Comparison of ENCODE assay signal across 8 cellular contexts in genomic region chr3:9808345-9809037, GRCh38. TPM values are rescaled to one million over a fixed set of nuclear protein-coding genes. Genes with fewer than 3 reads are reported as not detected.
DNase-seq lines count a peak whose midpoint lies in the region; ATAC-seq and TF ChIP-seq lines count a peak whose summit lies in the region.

No MANE protein-coding gene starts in this region.

- ATAC-seq in GM18868 (IDR thresholded peaks at IDR 0.05; ENCODE audit: unreplicated experiment) (peak; percentile 47), HG03457 (IDR thresholded peaks at IDR 0.05; ENCODE audit: unreplicated experiment) (peak; percentile 51)

- CTCF ChIA-PET in BJ (lab: Yijun Ruan, JAX): interaction anchor here (0.6 to 1.7 kb wide), 5 partner anchors 12 to 347 kb away, joined by 3 to 6 read pairs (median 4); no protein-coding TSS in a partner anchor

- no peaks in the 10 kb centered on the region for H3K9me3 Mint-ChIP-seq in activated naive CD8-positive, alpha-beta T cell (ENCODE audit: low read depth)

- DNase-seq in BJ (ENCODE audit: low read depth) (no peak), SJCRH30 (peak; percentile 66 to 78), iris pigment epithelial cell (ENCODE audit: low read depth) (peak; percentile 40), nucleus accumbens (lab: John Stamatoyannopoulos, UW) (no peak)
- DNase-seq in stimulated activated CD8-positive, alpha-beta memory T cell treated with anti-CD3 and anti-CD28 coated beads, Interleukin-2, amount 100 ng/mL, for 48 hours (ENCODE audit: low read depth in 2 of 2): peak; percentile 34 to 40

- no peaks in the 10 kb centered on the region for H3K27me3 ChIP-seq in BJ (ENCODE audit: control insufficient read depth, insufficient read depth, low read length)
- no peaks in the 10 kb centered on the region for H3K27me3 ChIP-seq in SJCRH30

- H3K27ac ChIP-seq in SJCRH30: no peak overlapping the region

- H3K4me3 Mint-ChIP-seq in activated naive CD8-positive, alpha-beta T cell: peak overlapping the region; percentile 81

- TF ChIP-seq CTCF in BJ (IDR thresholded peaks at IDR 0.05; ENCODE audit: insufficient read depth, low read depth, low read length): peak; percentile 11; the same call in 1 of the 2 replicates

- H3K4me3 ChIP-seq in BJ (ENCODE audit: low read depth, low read length) (no peak overlapping the region), SJCRH30 (no peak overlapping the region)

- H3K27me3 Mint-ChIP-seq in activated naive CD8-positive, alpha-beta T cell: no peaks in the 10 kb centered on the region

- peaks cover 37% of the 10 kb centered on the region for H3K4me1 Mint-ChIP-seq in activated naive CD8-positive, alpha-beta T cell (ENCODE audit: low read depth)

- no peaks in the 10 kb centered on the region for H3K9me3 ChIP-seq in SJCRH30 (replicated peaks)

- H3K27ac Mint-ChIP-seq in activated naive CD8-positive, alpha-beta T cell: peak overlapping the region; percentile 96

- peaks cover 27% of the 10 kb centered on the region for H3K36me3 ChIP-seq in BJ (ENCODE audit: control insufficient read depth, insufficient read depth, low read length)
- H3K36me3 ChIP-seq in SJCRH30: peaks cover 26% of the 10 kb centered on the region

- POLR2A ChIA-PET in BJ (lab: Charles Lee): interaction anchor here (0.5 to 1.3 kb wide), 2 partner anchors 16 to 37 kb away, joined by 4 read pairs; partner anchors contain the start of genes ARPC4 and TADA3

- H3K36me3 Mint-ChIP-seq in activated naive CD8-positive, alpha-beta T cell: peaks cover 2% of the 10 kb centered on the region

- no peaks in the 10 kb centered on the region for H3K4me1 ChIP-seq in SJCRH30

RNA-seq across cellular contexts. Expression of gene TTLL3, which starts 1.6 kb away (rescaled TPM):
- 17.6 and 25.4 TPM in 2 replicates for polyA plus RNA-seq in BJ (2011; rRNA removed)
- polyA minus RNA-seq in BJ (2011; rRNA and poly(A)+ RNA removed): 11.0 and 14.4 TPM in 2 replicates
- 7.0 and 14.9 TPM in 2 replicates for total RNA-seq in SJCRH30 (2014; rRNA removed; shearing (Covaris generic))

RNA-seq across cellular contexts. Expression of gene ARPC4, which starts 15.6 kb away (rescaled TPM):
- polyA plus RNA-seq in BJ (2011; rRNA removed): 238 and 257 TPM in 2 replicates
- polyA minus RNA-seq in BJ (2011; rRNA and poly(A)+ RNA removed): 111 and 168 TPM in 2 replicates
- 87.4 and 96.9 TPM in 2 replicates for total RNA-seq in SJCRH30 (2014; rRNA removed; shearing (Covaris generic))

RNA-seq across cellular contexts. Expression of gene TADA3, which starts 16.2 kb away (rescaled TPM):
- 84.6 and 113 TPM in 2 replicates for polyA plus RNA-seq in BJ (2011; rRNA removed)
- polyA minus RNA-seq in BJ (2011; rRNA and poly(A)+ RNA removed): 48.2 and 71.8 TPM in 2 replicates
- total RNA-seq in SJCRH30 (2014; rRNA removed; shearing (Covaris generic)): 58.5 and 59.3 TPM in 2 replicates

RNA-seq across cellular contexts. Expression of gene RPUSD3, which starts 35.3 kb away (rescaled TPM):
- 28.5 and 44.9 TPM in 2 replicates for polyA plus RNA-seq in BJ (2011; rRNA removed)
- polyA minus RNA-seq in BJ (2011; rRNA and poly(A)+ RNA removed): 17.1 and 31.4 TPM in 2 replicates
- total RNA-seq in SJCRH30 (2014; rRNA removed; shearing (Covaris generic)): 30.0 and 34.0 TPM in 2 replicates

RNA-seq across cellular contexts. Expression of gene CAMK1, which starts 38.7 kb away (rescaled TPM):
- 21.6 and 32.6 TPM in 2 replicates for polyA plus RNA-seq in BJ (2011; rRNA removed)
- 7.5 and 8.7 TPM in 2 replicates for polyA minus RNA-seq in BJ (2011; rRNA and poly(A)+ RNA removed)
- total RNA-seq in SJCRH30 (2014; rRNA removed; shearing (Covaris generic)): 5.8 TPM in 2 replicates

Comparison
In these comparisons a context has a peak if more than half of its experiments do, and no peak if none do; other contexts are left out.
1. DNase-seq: peak in SJCRH30 (2 of 2), iris pigment epithelial cell (single experiment) and stimulated activated CD8-positive, alpha-beta memory T cell treated with anti-CD3 and anti-CD28 coated beads, Interleukin-2, amount 100 ng/mL, for 48 hours (2 of 2); none in BJ (single experiment) and nucleus accumbens (0 of 56).